11 cellular contexts compared by ENCODE assay signal in genomic region chr3:71441217-71441924, GRCh38.
DNase-seq lines count a peak whose midpoint lies in the region; TF ChIP-seq lines count a peak whose summit lies in the region.
"Had no signal": no experiment of that assay in that cellular context is flagged by ENCODE, and none has a peak within 500 bp of the region (broad histone marks: within the 10 kb centered on the region; RNA-seq: fewer than 3 reads in every experiment).

No MANE protein-coding gene starts in this region.

- no peak for TF ChIP-seq POLR2A in NB4 (IDR thresholded peaks at IDR 0.05; ENCODE audit: extremely low read depth, insufficient read length)

- H3K27ac ChIP-seq in DOHH2 (ENCODE audit: low read depth, low read length) (peak overlapping the region; percentile 99), trophoblast cell (ENCODE audit: low read depth, low read length) (no peak overlapping the region)
- H3K27ac ChIP-seq: right lobe of liver had no signal

- H4K12ac ChIP-seq in trophoblast cell (ENCODE audit: low read depth, low read length): no peak overlapping the region

- no peaks in the 10 kb centered on the region for H3K79me1 ChIP-seq in trophoblast cell (ENCODE audit: low read length)

- H4K8ac ChIP-seq in trophoblast cell (ENCODE audit: low read depth, low read length): no peak overlapping the region

- no peak for TF ChIP-seq CTCF in DOHH2 (IDR thresholded peaks at IDR 0.05; ENCODE audit: low read depth, low read length, poor library complexity, severe bottlenecking)
- no peak for TF ChIP-seq CTCF in NB4 (IDR thresholded peaks at IDR 0.05; ENCODE audit: low read depth, low read length)
- no peak for TF ChIP-seq CTCF in chondrocyte (IDR thresholded peaks at IDR 0.05)
- no peak for TF ChIP-seq CTCF in Caco-2 (IDR thresholded peaks at IDR 0.05; ENCODE audit: insufficient read depth in 1 of 2, low read depth in 1 of 2, low read length in 1 of 2, severe bottlenecking in 1 of 2, unreplicated experiment in 1 of 2)

- H3K9me3 Mint-ChIP-seq in chondrocyte (ENCODE audit: low read depth) (no peaks in the 10 kb centered on the region), Caco-2 (ENCODE audit: unreplicated experiment) (no peaks in the 10 kb centered on the region)

- no peak overlapping the region for H3K4ac ChIP-seq in trophoblast cell (ENCODE audit: low read depth, low read length)

- no peak overlapping the region for H3K18ac ChIP-seq in trophoblast cell (ENCODE audit: low read length)

- H3K4me1 ChIP-seq in DOHH2 (ENCODE audit: control insufficient read depth, low read length) (peaks cover 74% of the 10 kb centered on the region), trophoblast cell (ENCODE audit: control insufficient read depth in 1 of 2, insufficient read depth in 2 of 2, low read length in 2 of 2) (peaks cover 0 to 6% of the 10 kb centered on the region in 2 experiments), HAP-1 (no peaks in the 10 kb centered on the region), Caco-2 (no peaks in the 10 kb centered on the region)

- no peak overlapping the region for H3K9ac ChIP-seq in trophoblast cell (ENCODE audit: low read length)

- no peaks in the 10 kb centered on the region for H4K20me1 ChIP-seq in DOHH2 (ENCODE audit: control insufficient read depth, insufficient read depth, low read depth, low read length)

- H3K9me2 ChIP-seq in DOHH2 (replicated peaks; ENCODE audit: control insufficient read depth, low read length): no peaks in the 10 kb centered on the region

- H3K27me3 Mint-ChIP-seq in chondrocyte (ENCODE audit: low read depth): no peaks in the 10 kb centered on the region
- H3K27me3 Mint-ChIP-seq in Caco-2 (ENCODE audit: insufficient read depth, unreplicated experiment): no peaks in the 10 kb centered on the region

- WGBS in trophoblast cell (ENCODE audit: extremely low coverage, insufficient coverage, insufficient read length): no CpG with 5 or more reads among the region's 9 CpGs

- H3K36me3 ChIP-seq in DOHH2 (ENCODE audit: control insufficient read depth, low read length) (peaks cover 22% of the 10 kb centered on the region), trophoblast cell (ENCODE audit: control insufficient read depth in 1 of 2, insufficient read depth in 2 of 2, low read length in 2 of 2) (no peaks in the 10 kb centered on the region), HAP-1 (replicated peaks) (no peaks in the 10 kb centered on the region), Caco-2 (ENCODE audit: control insufficient read depth, insufficient read depth, low read length) (no peaks in the 10 kb centered on the region)
- H3K36me3 ChIP-seq: right lobe of liver had no signal

- H2BK120ac ChIP-seq in trophoblast cell (ENCODE audit: insufficient read depth, low read length, poor library complexity): no peak overlapping the region

- in situ Hi-C loops in HAP-1 (cut with MboI; ENCODE audit: low sequenced_read_pairs): no loop called here

- no peak overlapping the region for H4K91ac ChIP-seq in trophoblast cell (ENCODE audit: low read depth, low read length)

- DNase-seq in NB4 (ENCODE audit: low read depth) (peak; percentile 12), chondrocyte (ENCODE audit: low spot score) (no peak), trophoblast cell (no peak), A172 (ENCODE audit: low spot score) (no peak), AG08396 (ENCODE audit: low spot score) (no peak), HAP-1 (ENCODE audit: low spot score in 2 of 2) (no peak), Caco-2 (no peak)
- DNase-seq: activated gamma-delta T cell treated with Interleukin-2 at 50 U/mL for 16 hours, NCI-H2081, right lobe of liver had no signal

- H2BK5ac ChIP-seq in trophoblast cell (ENCODE audit: low read depth, low read length, poor library complexity): no peak overlapping the region

- H3K27me3 ChIP-seq in DOHH2 (ENCODE audit: control insufficient read depth, low read length) (no peaks in the 10 kb centered on the region), trophoblast cell (ENCODE audit: insufficient read depth, low read length) (no peaks in the 10 kb centered on the region), HAP-1 (ENCODE audit: low read depth) (no peaks in the 10 kb centered on the region), Caco-2 (replicated peaks; ENCODE audit: control insufficient read depth, insufficient read depth, low read length) (no peaks in the 10 kb centered on the region)
- H3K27me3 ChIP-seq: right lobe of liver had no signal

- peak overlapping the region; percentile 91 for H3K4me2 ChIP-seq in DOHH2 (ENCODE audit: low read length)
- H3K4me2 ChIP-seq in trophoblast cell (ENCODE audit: low read length): no peak overlapping the region

- intact Hi-C loops in Caco-2 (cut with micrococcal nuclease; ENCODE audit: unreplicated experiment): no loop called here

- H3K4me1 Mint-ChIP-seq in chondrocyte (ENCODE audit: low read depth): peaks cover 89% of the 10 kb centered on the region
- H3K4me1 Mint-ChIP-seq in Caco-2 (ENCODE audit: low read depth, unreplicated experiment): no peaks in the 10 kb centered on the region

- CTCF ChIA-PET in Caco-2 (lab: Charles Lee): interaction anchor here (0.7 kb wide), 1 partner anchor 233 kb away, joined by 5 read pairs; no protein-coding TSS in a partner anchor

- no peaks in the 10 kb centered on the region for H3K9me3 ChIP-seq in DOHH2 (ENCODE audit: control insufficient read depth, insufficient read depth, low read length)
- no peaks in the 10 kb centered on the region for H3K9me3 ChIP-seq in trophoblast cell (ENCODE audit: insufficient read depth, low read depth, low read length)
- no peaks in the 10 kb centered on the region for H3K9me3 ChIP-seq in HAP-1
- H3K9me3 ChIP-seq in Caco-2: no peaks in the 10 kb centered on the region
- H3K9me3 ChIP-seq: right lobe of liver had no signal

- H2AFZ ChIP-seq in trophoblast cell (ENCODE audit: insufficient read depth, low read length, poor library complexity): no peak overlapping the region

- H3K14ac ChIP-seq in trophoblast cell (ENCODE audit: low read length): no peak overlapping the region

- H3K4me3 Mint-ChIP-seq in chondrocyte (ENCODE audit: unreplicated experiment) (no peak overlapping the region), Caco-2 (ENCODE audit: unreplicated experiment) (no peak overlapping the region)

- no TSS peak for BruUV-seq in Caco-2 (replicated peaks; lab: Mats Ljungman, UMichigan)

- H2AK5ac ChIP-seq in trophoblast cell (ENCODE audit: low read length): no peak overlapping the region

- peak overlapping the region; percentile 88 for H3K27ac Mint-ChIP-seq in chondrocyte (ENCODE audit: unreplicated experiment)
- H3K27ac Mint-ChIP-seq in Caco-2 (ENCODE audit: unreplicated experiment): no peak overlapping the region

- POLR2A ChIA-PET in Caco-2 (lab: Charles Lee): no interaction called here

- H2BK12ac ChIP-seq in trophoblast cell (ENCODE audit: low read length): no peak overlapping the region

- peaks cover 81% of the 10 kb centered on the region for H3K79me2 ChIP-seq in DOHH2 (ENCODE audit: control insufficient read depth, low read length)
- H3K79me2 ChIP-seq in trophoblast cell (ENCODE audit: control insufficient read depth, insufficient read depth, low read length, poor library complexity): no peaks in the 10 kb centered on the region

- H3K23ac ChIP-seq in trophoblast cell (ENCODE audit: low read length): peak overlapping the region; percentile 46

- H3K4me3 ChIP-seq in DOHH2 (ENCODE audit: low read length) (peak overlapping the region; percentile 75), NB4 (ENCODE audit: low read depth, low read length) (no peak overlapping the region), trophoblast cell (ENCODE audit: low read depth, low read length) (no peak overlapping the region), HAP-1 (no peak overlapping the region), Caco-2 (ENCODE audit: low read depth, low read length) (no peak overlapping the region)
- H3K4me3 ChIP-seq: right lobe of liver had no signal

- peaks cover 34% of the 10 kb centered on the region for H3F3A ChIP-seq in DOHH2 (ENCODE audit: control insufficient read depth, insufficient read depth)

- peaks cover 4% of the 10 kb centered on the region for H3K36me3 Mint-ChIP-seq in chondrocyte (ENCODE audit: low read depth)
- peaks cover 3% of the 10 kb centered on the region for H3K36me3 Mint-ChIP-seq in Caco-2 (ENCODE audit: insufficient read depth, unreplicated experiment)
